20 cellular contexts compared by ENCODE assay signal in genomic region chr7:157409149-157409752, GRCh38.
DNase-seq lines count a peak whose midpoint lies in the region; FAIRE-seq and TF ChIP-seq lines count a peak whose summit lies in the region.
"Had no signal": no experiment of that assay in that cellular context is flagged by ENCODE, and none has a peak within 500 bp of the region (broad histone marks: within the 10 kb centered on the region; RNA-seq: fewer than 3 reads in every experiment).

No MANE protein-coding gene starts in this region.

- no peak overlapping the region for H3T11ph ChIP-seq in H9 (ENCODE audit: low read length)

- H3K9me3 ChIP-seq in H9 (ENCODE audit: control insufficient read depth, low read depth, low read length) (no peaks in the 10 kb centered on the region), kidney (ENCODE audit: control insufficient read depth in 1 of 2, low read length in 2 of 2) (no peaks in the 10 kb centered on the region)
- H3K9me3 ChIP-seq: colonic mucosa, esophagus squamous epithelium had no signal

- no peak overlapping the region for H3K23ac ChIP-seq in H9 (ENCODE audit: insufficient read length, low read depth, low read length)

- H3K56ac ChIP-seq in H9 (ENCODE audit: insufficient read length, low read depth, low read length) = no peak overlapping the region

- no peak overlapping the region for H2BK5ac ChIP-seq in H9 (ENCODE audit: insufficient read length, low read length)

- H3K9me3 Mint-ChIP-seq in H9 (no peaks in the 10 kb centered on the region; a peak in 1 of 5 replicates), CD14-positive monocyte (peaks cover 0 to 6% (median 0%) of the 10 kb centered on the region in 7 donors)
- H3K9me3 Mint-ChIP-seq: activated T-cell treated with anti-CD3 and anti-CD28 coated beads, Interleukin-2, amount 50 U/mL, for 24 hours; effector memory CD8-positive, alpha-beta T cell had no signal

- intact Hi-C loops in kidney (cut with DNase I) (no loop called here), CD14-positive monocyte (cut with micrococcal nuclease) (no loop called here)

- peaks cover 1% of the 10 kb centered on the region; the same call in 1 of the 2 replicates for H3K79me2 ChIP-seq in H9 (ENCODE audit: insufficient read depth, low read length)

- peaks cover 6% of the 10 kb centered on the region for H3K79me1 ChIP-seq in H9 (ENCODE audit: insufficient read depth, low read depth, low read length, poor library complexity, severe bottlenecking)

- TF ChIP-seq CTCF in H9 (conservative IDR thresholded peaks at IDR 0.05) (no peak), kidney (IDR thresholded peaks at IDR 0.05; ENCODE audit: borderline replicate concordance, extremely low read depth, insufficient read depth) (no peak), CD14-positive monocyte (IDR thresholded peaks at IDR 0.05) (no peak)

- no peak overlapping the region for H4K5ac ChIP-seq in H9 (ENCODE audit: insufficient read length, low read depth, low read length)

- H2AFZ ChIP-seq in H9 (ENCODE audit: low read length) = no peak overlapping the region

- no peaks in the 10 kb centered on the region for H3K27me3 ChIP-seq in H9 (ENCODE audit: insufficient read depth, low read length)
- H3K27me3 ChIP-seq: colonic mucosa, esophagus squamous epithelium had no signal

- H4K20me1 ChIP-seq in H9 (ENCODE audit: control insufficient read depth, insufficient read depth, insufficient read length) = no peaks in the 10 kb centered on the region

- no peak overlapping the region for H2BK12ac ChIP-seq in H9 (ENCODE audit: insufficient read length, low read depth, low read length)

- H3K36me3 Mint-ChIP-seq in H9 (ENCODE audit: insufficient read depth in 1 of 3, low read depth in 3 of 3) (peaks cover 13 to 44% (median 36%) of the 10 kb centered on the region in 3 experiments), CD14-positive monocyte (peaks cover 42 to 62% of the 10 kb centered on the region in 2 donors)

- no peaks in the 10 kb centered on the region for H3K23me2 ChIP-seq in H9 (ENCODE audit: insufficient read length, low read depth, low read length, poor library complexity, severe bottlenecking)

- H3K4me1 Mint-ChIP-seq in H9 (peaks cover 26 to 37% of the 10 kb centered on the region in 2 experiments), CD14-positive monocyte (peaks cover 9% of the 10 kb centered on the region)

- no peaks in the 10 kb centered on the region for H3K4me1 ChIP-seq in H9 (ENCODE audit: insufficient read depth, low read length)
- H3K4me1 ChIP-seq in kidney (ENCODE audit: control insufficient read depth in 1 of 2, insufficient read depth in 1 of 2, low read depth in 1 of 2, low read length in 2 of 2) = no peaks in the 10 kb centered on the region
- H3K4me1 ChIP-seq: colonic mucosa, esophagus squamous epithelium had no signal

- H3K9ac ChIP-seq in H9 (ENCODE audit: extremely low read depth, insufficient read length, low read length) = no peak overlapping the region
- no peak overlapping the region for H3K9ac ChIP-seq in kidney (ENCODE audit: low read length in 2 of 2)

- H3K14ac ChIP-seq in H9 (ENCODE audit: insufficient read depth, low read length) = no peak overlapping the region; the same call in 1 of the 2 replicates

- no peaks in the 10 kb centered on the region for H3K36me3 ChIP-seq in kidney (ENCODE audit: control insufficient read depth in 1 of 2, insufficient read depth in 2 of 2, low read length in 2 of 2)
- H3K36me3 ChIP-seq: colonic mucosa had no signal

- H3K27ac Mint-ChIP-seq in H9 = peak overlapping the region in 1 of 3 experiments; percentile 57; a peak in 1 of 7 replicates
- no peak overlapping the region for H3K27ac Mint-ChIP-seq in CD14-positive monocyte
- H3K27ac Mint-ChIP-seq: activated T-cell treated with anti-CD3 and anti-CD28 coated beads, Interleukin-2, amount 50 U/mL, for 24 hours; effector memory CD8-positive, alpha-beta T cell had no signal

- no peaks in the 10 kb centered on the region for H3K27me3 Mint-ChIP-seq in H9 (ENCODE audit: low read depth)
- H3K27me3 Mint-ChIP-seq in CD14-positive monocyte (ENCODE audit: low read depth in 3 of 3) = peaks cover 0 to 7% (median 0%) of the 10 kb centered on the region in 3 donors
- H3K27me3 Mint-ChIP-seq: activated T-cell treated with anti-CD3 and anti-CD28 coated beads, Interleukin-2, amount 50 U/mL, for 24 hours; effector memory CD8-positive, alpha-beta T cell had no signal

- H3K4me3 ChIP-seq in kidney (ENCODE audit: low read length in 2 of 2) = no peak overlapping the region
- H3K4me3 ChIP-seq: colonic mucosa, esophagus squamous epithelium had no signal

- H4K8ac ChIP-seq in H9 (replicated peaks; ENCODE audit: insufficient read length, low read depth, low read length) = no peak overlapping the region

- H3K4me2 ChIP-seq in H9 (ENCODE audit: insufficient read depth, insufficient read length, low read length) = no peak overlapping the region

- H3K4ac ChIP-seq in H9 (ENCODE audit: low read depth, low read length) = no peak overlapping the region

- WGBS in H9 (ENCODE audit: extremely low coverage, insufficient read length, low lambda C conversion rate) = no CpG with 5 or more reads among the region's 28 CpGs

- peak; percentile 96 for DNase-seq in A172 (ENCODE audit: low spot score)
- peak; percentile 34 for DNase-seq in H9
- DNase-seq in amniotic epithelial cell (ENCODE audit: low read depth) = peak; percentile 89
- DNase-seq in kidney = peak; percentile 34
- no peak for DNase-seq in SKM-1 (lab: John Stamatoyannopoulos, UW; ENCODE audit: unreplicated experiment)
- no peak for DNase-seq in CD14-positive monocyte (ENCODE audit: low spot score)
- DNase-seq in NCI-H748 (lab: John Stamatoyannopoulos, UW; ENCODE audit: unreplicated experiment) = no peak
- no peak for DNase-seq in NCI-H1417 (lab: John Stamatoyannopoulos, UW)
- DNase-seq: activated CD4-positive, alpha-beta T cell treated with anti-CD3 and anti-CD28 coated beads for 4 hours; activated T-cell treated with anti-CD3 and anti-CD28 coated beads, Interleukin-2, amount 50 U/mL, for 24 hours; colonic mucosa; DND-41; effector memory CD8-positive, alpha-beta T cell; esophagus squamous epithelium; NCI-H1092; NCI-H2029; NCI-H345; NCI-H774; nucleus accumbens had no signal

- H2AK5ac ChIP-seq in H9 (ENCODE audit: insufficient read length, low read length) = no peak overlapping the region

- H2BK120ac ChIP-seq in H9 (ENCODE audit: low read depth, low read length, poor library complexity, severe bottlenecking) = no peak overlapping the region

- H4K91ac ChIP-seq in H9 (ENCODE audit: insufficient read length, low read depth, low read length) = no peak overlapping the region

- H3K4me3 Mint-ChIP-seq in H9 (no peak overlapping the region), CD14-positive monocyte (no peak overlapping the region)
- H3K4me3 Mint-ChIP-seq: activated T-cell treated with anti-CD3 and anti-CD28 coated beads, Interleukin-2, amount 50 U/mL, for 24 hours; effector memory CD8-positive, alpha-beta T cell had no signal

- H2BK15ac ChIP-seq in H9 (ENCODE audit: low read depth, low read length) = no peak overlapping the region

- H3K27ac ChIP-seq in H9 (ENCODE audit: insufficient read length, low read depth, low read length) (no peak overlapping the region), kidney (ENCODE audit: low read depth in 2 of 2, low read length in 2 of 2) (no peak overlapping the region)
- H3K27ac ChIP-seq: colonic mucosa, esophagus squamous epithelium had no signal

- H2BK20ac ChIP-seq in H9 (ENCODE audit: low read depth, low read length, poor library complexity, severe bottlenecking) = no peak overlapping the region

- FAIRE-seq in kidney (lab: Jason Lieb, UNC) = no peak
- FAIRE-seq: TTC549 had no signal

- H3K18ac ChIP-seq in H9 (ENCODE audit: insufficient read length, low read depth, low read length) = no peak overlapping the region

Comparison
In these comparisons a context has a peak if more than half of its experiments do, and no peak if none do; other contexts are left out.
1. DNase-seq: peak in A172 (single experiment), H9 (single experiment), amniotic epithelial cell (single experiment) and kidney (single experiment); none in SKM-1 (single experiment), CD14-positive monocyte (single experiment), NCI-H748 (single experiment) and NCI-H1417 (0 of 3).